19 cellular contexts compared by ENCODE assay signal in the genomic region with DNA sequence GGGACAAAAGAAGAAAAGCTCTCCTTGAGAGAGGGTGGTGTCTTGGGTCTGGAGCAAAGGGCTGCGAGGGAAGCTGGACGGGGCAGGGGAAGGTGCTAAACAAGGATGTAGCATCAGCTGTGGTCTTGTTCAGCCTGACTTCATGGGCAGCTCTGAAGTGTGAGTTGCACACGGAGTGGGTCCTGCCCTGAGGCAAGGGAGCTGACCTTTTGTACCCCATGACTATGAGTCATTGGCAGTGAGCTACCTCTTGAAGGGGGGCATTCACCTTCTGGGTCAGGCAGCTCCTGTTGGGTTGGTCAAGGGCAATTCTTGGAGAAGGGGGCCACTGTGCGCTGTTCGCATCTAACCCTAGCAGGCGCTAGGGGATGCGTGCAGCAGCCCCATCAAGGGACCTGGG.
"Had no signal": no experiment of that assay in that cellular context is flagged by ENCODE, and none has a peak within 500 bp of the region (broad histone marks: within the 10 kb centered on the region; RNA-seq: fewer than 3 reads in every experiment).

No MANE protein-coding gene starts in this region.

- H3K4me1 Mint-ChIP-seq: T-helper 17 cell had no signal

- H3K27ac ChIP-seq: body of pancreas, right atrium auricular region, stomach, vagina, WERI-Rb-1 had no signal

- H3K4me3 Mint-ChIP-seq: activated naive CD8-positive, alpha-beta T cell; effector memory CD8-positive, alpha-beta T cell; T-helper 17 cell had no signal

- H3K27ac Mint-ChIP-seq: activated naive CD8-positive, alpha-beta T cell; effector memory CD8-positive, alpha-beta T cell; progenitor cell of endocrine pancreas; T-helper 17 cell had no signal

- H3K4me1 ChIP-seq: right atrium auricular region, vagina had no signal

- DNase-seq: activated CD4-positive, alpha-beta T cell treated with anti-CD3 and anti-CD28 coated beads for 1 hour; activated CD4-positive, alpha-beta T cell treated with anti-CD3 and anti-CD28 coated beads, Interleukin-2, amount 50 U/mL, for 4 hours; activated gamma-delta T cell treated with Interleukin-2 at 50 U/mL for 16 hours; body of pancreas; effector memory CD8-positive, alpha-beta T cell; hypothalamus; midbrain; stomach; T-helper 17 cell; trophoblast cell; WERI-Rb-1 had no signal

- H3K27me3 ChIP-seq: body of pancreas, right atrium auricular region, stomach, vagina had no signal

- H3K9me3 Mint-ChIP-seq: effector memory CD8-positive, alpha-beta T cell had no signal

- FAIRE-seq: frontal cortex, keratinocyte had no signal

- H3K36me3 ChIP-seq: right atrium auricular region, stomach, vagina, WERI-Rb-1 had no signal

- H3K36me3 Mint-ChIP-seq: activated naive CD8-positive, alpha-beta T cell had no signal

- H3K4me3 ChIP-seq: body of pancreas, lung, right atrium auricular region, stomach, vagina had no signal

- H3K9me3 ChIP-seq: body of pancreas, right atrium auricular region, stomach, vagina had no signal

- ATAC-seq: body of pancreas; effector memory CD8-positive, alpha-beta T cell; left lobe of liver; T-helper 17 cell had no signal
